Comparison of ENCODE assay signal across 8 cellular contexts in genomic region chr1:178724386-178724733, GRCh38. TPM values are rescaled to one million over a fixed set of nuclear protein-coding genes. Genes with fewer than 3 reads are reported as not detected.
DNase-seq lines count a peak whose midpoint lies in the region; ATAC-seq and TF ChIP-seq lines count a peak whose summit lies in the region.

No MANE protein-coding gene starts in this region.

- H3K9me3 ChIP-seq in ascending aorta: no peaks in the 10 kb centered on the region
- H3K9me3 ChIP-seq in transverse colon: no peaks in the 10 kb centered on the region

- no peak for DNase-seq in activated T-cell treated with anti-CD3 and anti-CD28 coated beads, Interleukin-2, amount 50 U/mL, for 72 hours
- no peak for DNase-seq in activated T-cell treated with anti-CD3 and anti-CD28 coated beads, Interleukin-2, amount 50 U/mL, for 48 hours
- DNase-seq in ascending aorta (ENCODE audit: low spot score in 2 of 2) (no peak), lower leg skin (ENCODE audit: low spot score in 2 of 2) (no peak), transverse colon (no peak), NCI-H69 (lab: John Stamatoyannopoulos, UW) (no peak), GM19238 (ENCODE audit: insufficient read length, low spot score) (no peak)

- TF ChIP-seq CTCF in ascending aorta (IDR thresholded peaks at IDR 0.05): no peak
- no peak for TF ChIP-seq CTCF in lower leg skin (IDR thresholded peaks at IDR 0.05)
- TF ChIP-seq CTCF in transverse colon (IDR thresholded peaks at IDR 0.05): no peak

- ATAC-seq in activated T-cell treated with anti-CD3 and anti-CD28 coated beads, Interleukin-2, amount 50 U/mL, for 72 hours (replicated peaks in 1 of 2): no peak
- ATAC-seq in HG02970 (IDR thresholded peaks at IDR 0.05; ENCODE audit: low FRiP score, unreplicated experiment): no peak

- H3K9me3 Mint-ChIP-seq in activated T-cell treated with anti-CD3 and anti-CD28 coated beads, Interleukin-2, amount 50 U/mL, for 72 hours: no peaks in the 10 kb centered on the region

- intact Hi-C loops in ascending aorta (cut with DNase I) (no loop called here), lower leg skin (cut with DNase I; ENCODE audit: low total_unique reads) (no loop called here), transverse colon (cut with DNase I; ENCODE audit: low total_unique reads) (no loop called here)

- H3K36me3 ChIP-seq in ascending aorta (no peaks in the 10 kb centered on the region), transverse colon (no peaks in the 10 kb centered on the region)

- in situ Hi-C loops in transverse colon (cut with MboI; ENCODE audit: low pct_ligation_motif_present in 1 of 4, low pct_unique_long_range_greater_than_20kb in 1 of 4, low sequenced_read_pairs in 3 of 4): no loop called here

- H3K27me3 ChIP-seq in ascending aorta: no peaks in the 10 kb centered on the region
- no peaks in the 10 kb centered on the region for H3K27me3 ChIP-seq in transverse colon

- H3K4me1 ChIP-seq in ascending aorta (no peaks in the 10 kb centered on the region), transverse colon (peaks cover 0 to 28% (median 6%) of the 10 kb centered on the region in 4 donors)

- peak overlapping the region; percentile 84 to 88 for H3K4me3 Mint-ChIP-seq in activated T-cell treated with anti-CD3 and anti-CD28 coated beads, Interleukin-2, amount 50 U/mL, for 72 hours

- H3K36me3 Mint-ChIP-seq in activated T-cell treated with anti-CD3 and anti-CD28 coated beads, Interleukin-2, amount 50 U/mL, for 72 hours (ENCODE audit: insufficient read depth in 2 of 2): peaks cover 0 to 1% of the 10 kb centered on the region in 2 donors

- H3K27me3 Mint-ChIP-seq in activated T-cell treated with anti-CD3 and anti-CD28 coated beads, Interleukin-2, amount 50 U/mL, for 72 hours (ENCODE audit: low read depth): no peaks in the 10 kb centered on the region

- no peak for TF ChIP-seq EP300 in transverse colon (IDR thresholded peaks at IDR 0.05; ENCODE audit: low read depth)

- H3K27ac Mint-ChIP-seq in activated T-cell treated with anti-CD3 and anti-CD28 coated beads, Interleukin-2, amount 50 U/mL, for 72 hours: no peak overlapping the region

- 85 to 87% methylated on average over 5 of the region's 5 CpGs for WGBS in lower leg skin, 2 donors
- WGBS in transverse colon (ENCODE audit: low coverage in 1 of 2), 2 donors: 86 to 100% methylated on average over 1 to 5 of the region's 5 CpGs

- H3K4me1 Mint-ChIP-seq in activated T-cell treated with anti-CD3 and anti-CD28 coated beads, Interleukin-2, amount 50 U/mL, for 72 hours (ENCODE audit: low read depth): peaks cover 18% of the 10 kb centered on the region

- peak overlapping the region; percentile 92 for H3K4me3 ChIP-seq in ascending aorta
- H3K4me3 ChIP-seq in lower leg skin (ENCODE audit: low read depth, poor library complexity, severe bottlenecking): peak overlapping the region; percentile 68
- peak overlapping the region in 3 of 4 donors; percentile 89 to 99 (median 98) for H3K4me3 ChIP-seq in transverse colon

- H3K27ac ChIP-seq in ascending aorta (no peak overlapping the region), transverse colon (peak overlapping the region; percentile 86 to 98 (median 94))

- no peak for TF ChIP-seq POLR2A in lower leg skin (IDR thresholded peaks at IDR 0.05)
- TF ChIP-seq POLR2A in transverse colon (IDR thresholded peaks at IDR 0.05): no peak

RNA-seq across cellular contexts. Expression of gene RALGPS2, which starts 0.7 kb away (rescaled TPM):
- 10 to 100 TPM in 1 of 2 donors, 1 to 10 TPM in 1; 7.8 to 16.5 TPM for total RNA-seq in activated T-cell treated with anti-CD3 and anti-CD28 coated beads, Interleukin-2, amount 50 U/mL, for 72 hours
- 2.2 TPM for total RNA-seq in ascending aorta
- total RNA-seq in lower leg skin: 10 to 100 TPM; 26.2 to 33.5 (median 31.7) TPM
- 10 to 100 TPM; 21.5 to 50.8 (median 34.0) TPM for total RNA-seq in transverse colon

Comparison
In these comparisons a context has a peak if more than half of its experiments do, and no peak if none do; other contexts are left out.
1. H3K27ac ChIP-seq: peak in transverse colon (4 of 4); none in ascending aorta (0 of 2).
2. Peak in every context shown above with its lines, with median percentiles within 50 percentile points of each other: H3K4me3 ChIP-seq.